20 cellular contexts compared by ENCODE assay signal in genomic region chr3:58358092-58358491, GRCh38. TPM values are rescaled to one million over a fixed set of nuclear protein-coding genes. Genes with fewer than 3 reads are reported as not detected.
DNase-seq lines count a peak whose midpoint lies in the region; ATAC-seq and TF ChIP-seq lines count a peak whose summit lies in the region.
"Had no signal": no experiment of that assay in that cellular context is flagged by ENCODE, and none has a peak within 500 bp of the region (broad histone marks: within the 10 kb centered on the region; RNA-seq: fewer than 3 reads in every experiment).

No MANE protein-coding gene starts in this region.

- no peak for TF ChIP-seq POLR2A in gastroesophageal sphincter (IDR thresholded peaks at IDR 0.05)

- CTCF ChIA-PET in AG04450 (lab: Charles Lee), result no interaction called here

- no peak overlapping the region for H3K4me2 ChIP-seq in DND-41 (ENCODE audit: insufficient read depth, low read length)

- H3K27ac Mint-ChIP-seq in T-helper 2 cell treated with Interferon-gamma antibody and Interleukin-4, amounts not matched to agents 5 μg/mL and 100 μg/mL, for 36 hours, result peak overlapping the region; percentile 34
- H3K27ac Mint-ChIP-seq: H9 had no signal

- no peaks in the 10 kb centered on the region for H3K9me3 ChIP-seq in AG04450 (ENCODE audit: control insufficient read depth, insufficient read depth, low read length)
- no peaks in the 10 kb centered on the region for H3K9me3 ChIP-seq in DND-41 (ENCODE audit: insufficient read depth, low read length, severe bottlenecking)
- no peaks in the 10 kb centered on the region for H3K9me3 ChIP-seq in gastroesophageal sphincter
- H3K9me3 ChIP-seq: Caco-2, thoracic aorta had no signal

- H4K20me1 ChIP-seq in DND-41 (ENCODE audit: insufficient read depth, low read length), result peaks cover 25% of the 10 kb centered on the region; the same call in 1 of the 2 replicates

- peaks cover 40% of the 10 kb centered on the region for H3K4me1 Mint-ChIP-seq in T-helper 2 cell treated with Interferon-gamma antibody and Interleukin-4, amounts not matched to agents 5 μg/mL and 100 μg/mL, for 36 hours (ENCODE audit: low read depth)
- H3K4me1 Mint-ChIP-seq: H9 had no signal

- DNase-seq in AG04450 (ENCODE audit: low read depth, low spot score) (no peak), DND-41 (no peak), cerebellar nuclear complex (lab: John Stamatoyannopoulos, UW) (no peak), COLO829 (ENCODE audit: low spot score) (no peak), left lobe of liver (ENCODE audit: low spot score) (no peak)
- DNase-seq in T-helper 2 cell treated with Interferon-gamma antibody and Interleukin-4, amounts not matched to agents 5 μg/mL and 100 μg/mL, for 36 hours (ENCODE audit: low spot score), result peak; percentile 71
- no peak for DNase-seq in activated effector memory CD4-positive, alpha-beta T cell treated with anti-CD3 and anti-CD28 coated beads, Interleukin-2, amount 50 U/mL, for 16 hours
- DNase-seq: AML-193; Caco-2; effector CD4-positive, alpha-beta T cell; glutamatergic neuron; H9; immature natural killer cell; NCI-H1048; NCI-H2081 treated with DMSO at 0.1 percent for 48 hours; NCI-H510A treated with DMSO at 0.1 percent for 48 hours; stimulated activated CD4-positive, alpha-beta T cell treated with anti-CD3 and anti-CD28 coated beads, Interleukin-2, amount 100 ng/mL, for 24 hours had no signal

- peak overlapping the region; percentile 57 for H3K27ac ChIP-seq in AG04450 (ENCODE audit: low read depth, low read length)
- H3K27ac ChIP-seq in DND-41 (ENCODE audit: low read length), result no peak overlapping the region
- H3K27ac ChIP-seq in gastroesophageal sphincter, result peak overlapping the region in 3 of 4 donors; percentile 33 to 53 (median 42)
- H3K27ac ChIP-seq: thoracic aorta, VCaP had no signal

- H3K36me3 ChIP-seq in DND-41 (ENCODE audit: insufficient read depth, low read length) (peaks cover 14% of the 10 kb centered on the region), gastroesophageal sphincter (no peaks in the 10 kb centered on the region)
- H3K36me3 ChIP-seq: thoracic aorta had no signal

- no peak overlapping the region for H2AFZ ChIP-seq in DND-41 (ENCODE audit: low read depth, low read length)

- peaks cover 97% of the 10 kb centered on the region for H3K79me2 ChIP-seq in DND-41 (ENCODE audit: insufficient read depth, low read length)

- no peaks in the 10 kb centered on the region for H3K27me3 ChIP-seq in AG04450 (ENCODE audit: control insufficient read depth, insufficient read depth, low read length)
- H3K27me3 ChIP-seq in DND-41 (ENCODE audit: insufficient read depth, low read length, poor library complexity), result no peaks in the 10 kb centered on the region
- no peaks in the 10 kb centered on the region for H3K27me3 ChIP-seq in gastroesophageal sphincter

- H3K4me3 ChIP-seq in AG04450 (ENCODE audit: low read depth, low read length) (no peak overlapping the region), DND-41 (ENCODE audit: low read depth in 1 of 2, low read length in 2 of 2) (no peak overlapping the region), gastroesophageal sphincter (no peak overlapping the region)
- H3K4me3 ChIP-seq: thoracic aorta had no signal

- no peak overlapping the region for H3K9ac ChIP-seq in DND-41 (ENCODE audit: low read depth, low read length)

- whole genome bisulfite sequencing in gastroesophageal sphincter (ENCODE audit: low coverage in 1 of 2), 2 donors, result 91 to 94% methylated on average over 3 of the region's 3 CpGs

- no peak overlapping the region for H3K4me3 Mint-ChIP-seq in T-helper 2 cell treated with Interferon-gamma antibody and Interleukin-4, amounts not matched to agents 5 μg/mL and 100 μg/mL, for 36 hours
- H3K4me3 Mint-ChIP-seq: H9 had no signal

- ATAC-seq in DND-41 (ENCODE audit: insufficient read depth, low read depth) (no peak), gastroesophageal sphincter (peak; percentile 7), left lobe of liver (no peak)

- POLR2A ChIA-PET in AG04450 (lab: Yijun Ruan, JAX), result no interaction called here

- TF ChIP-seq CTCF in AG04450 (IDR thresholded peaks at IDR 0.05; ENCODE audit: low read depth, low read length) (no peak), DND-41 (IDR thresholded peaks at IDR 0.05; ENCODE audit: borderline replicate concordance, extremely low read depth, low read length, poor library complexity, severe bottlenecking) (peak; percentile 11), gastroesophageal sphincter (IDR thresholded peaks at IDR 0.05) (no peak)

- no peak for TF ChIP-seq EP300 in gastroesophageal sphincter (IDR thresholded peaks at IDR 0.05)

- peaks cover 9% of the 10 kb centered on the region for H3K36me3 Mint-ChIP-seq in T-helper 2 cell treated with Interferon-gamma antibody and Interleukin-4, amounts not matched to agents 5 μg/mL and 100 μg/mL, for 36 hours (ENCODE audit: low read depth)
- H3K36me3 Mint-ChIP-seq: immature natural killer cell had no signal

- peaks cover 32% of the 10 kb centered on the region for H3K4me1 ChIP-seq in DND-41 (ENCODE audit: insufficient read depth, low read length)
- H3K4me1 ChIP-seq in gastroesophageal sphincter, result peaks cover 0 to 38% (median 13%) of the 10 kb centered on the region in 3 donors
- H3K4me1 ChIP-seq: Caco-2 had no signal

- H3K9me3 Mint-ChIP-seq in T-helper 2 cell treated with Interferon-gamma antibody and Interleukin-4, amounts not matched to agents 5 μg/mL and 100 μg/mL, for 36 hours, result no peaks in the 10 kb centered on the region
- H3K9me3 Mint-ChIP-seq: H9, immature natural killer cell had no signal

- no peaks in the 10 kb centered on the region for H3K27me3 Mint-ChIP-seq in T-helper 2 cell treated with Interferon-gamma antibody and Interleukin-4, amounts not matched to agents 5 μg/mL and 100 μg/mL, for 36 hours (ENCODE audit: low read depth)

RNA-seq across cellular contexts. Expression of gene PXK, which starts 25.4 kb away (rescaled TPM):
- polyA plus RNA-seq in AG04450 (2011; rRNA removed), result 56.6 and 70.3 TPM in 2 replicates
- 47.1 and 50.1 TPM in 2 replicates for polyA minus RNA-seq in AG04450 (2011; rRNA and poly(A)+ RNA removed)
- total RNA-seq in gastroesophageal sphincter, result 10 to 100 TPM; 29.3 to 41.0 (median 34.4) TPM
- 7.5 TPM for total RNA-seq in left lobe of liver

RNA-seq across cellular contexts. Expression of gene HTD2, which starts 51.8 kb away (rescaled TPM):
- polyA plus RNA-seq in AG04450 (2011; rRNA removed), result 7.1 and 9.6 TPM in 2 replicates
- 2.0 and 2.3 TPM in 2 replicates for polyA minus RNA-seq in AG04450 (2011; rRNA and poly(A)+ RNA removed)
- total RNA-seq in gastroesophageal sphincter (10 to 100 TPM in 3 of 4 donors, 1 to 10 TPM in 1; 3.3 to 19.8 (median 11.9) TPM), left lobe of liver (6.8 TPM)

RNA-seq across cellular contexts. Expression of gene RPP14, which starts 52.0 kb away (rescaled TPM):
- polyA plus RNA-seq in AG04450 (2011; rRNA removed), result 14.7 and 18.5 TPM in 2 replicates
- polyA minus RNA-seq in AG04450 (2011; rRNA and poly(A)+ RNA removed), result 6.8 and 8.8 TPM in 2 replicates
- 10 to 100 TPM; 12.3 to 14.4 (median 14.1) TPM for total RNA-seq in gastroesophageal sphincter
- total RNA-seq in left lobe of liver, result 9.7 TPM
